1 cellular context compared by ENCODE assay signal in the genomic region with DNA sequence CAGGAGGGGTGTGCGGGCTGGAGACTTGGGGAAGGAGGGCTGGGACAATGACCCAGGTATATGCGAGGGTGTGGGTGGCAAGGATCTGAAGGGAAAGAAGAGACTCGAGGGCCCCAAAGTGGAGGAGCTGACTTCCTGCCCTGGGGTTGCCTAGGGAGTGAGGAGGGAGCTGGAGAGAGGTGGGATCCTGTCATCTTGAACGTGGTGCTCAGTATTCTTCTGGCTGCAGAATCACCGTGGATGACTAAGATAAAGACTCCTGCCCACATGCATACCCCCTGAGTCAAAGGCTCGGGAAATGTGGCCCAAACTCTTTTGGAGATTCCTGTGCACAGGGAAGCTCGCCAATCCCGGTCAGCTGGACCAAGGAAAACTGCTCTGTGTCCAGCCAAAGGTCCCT.
TF ChIP-seq lines count a peak whose summit lies in the region.

No MANE protein-coding gene starts in this region.

TF ChIP-seq in SK-N-SH, 30 proteins besides CTCF, POLR2A, EP300 and RAD21 (continued from another document):
- TF ChIP-seq, protein P1, sequence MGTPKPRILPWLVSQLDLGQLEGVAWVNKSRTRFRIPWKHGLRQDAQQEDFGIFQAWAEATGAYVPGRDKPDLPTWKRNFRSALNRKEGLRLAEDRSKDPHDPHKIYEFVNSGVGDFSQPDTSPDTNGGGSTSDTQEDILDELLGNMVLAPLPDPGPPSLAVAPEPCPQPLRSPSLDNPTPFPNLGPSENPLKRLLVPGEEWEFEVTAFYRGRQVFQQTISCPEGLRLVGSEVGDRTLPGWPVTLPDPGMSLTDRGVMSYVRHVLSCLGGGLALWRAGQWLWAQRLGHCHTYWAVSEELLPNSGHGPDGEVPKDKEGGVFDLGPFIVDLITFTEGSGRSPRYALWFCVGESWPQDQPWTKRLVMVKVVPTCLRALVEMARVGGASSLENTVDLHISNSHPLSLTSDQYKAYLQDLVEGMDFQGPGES (IDR thresholded peaks at IDR 0.05; ENCODE audit: low read depth, low read length): no peak
- TF ChIP-seq, protein P2, sequence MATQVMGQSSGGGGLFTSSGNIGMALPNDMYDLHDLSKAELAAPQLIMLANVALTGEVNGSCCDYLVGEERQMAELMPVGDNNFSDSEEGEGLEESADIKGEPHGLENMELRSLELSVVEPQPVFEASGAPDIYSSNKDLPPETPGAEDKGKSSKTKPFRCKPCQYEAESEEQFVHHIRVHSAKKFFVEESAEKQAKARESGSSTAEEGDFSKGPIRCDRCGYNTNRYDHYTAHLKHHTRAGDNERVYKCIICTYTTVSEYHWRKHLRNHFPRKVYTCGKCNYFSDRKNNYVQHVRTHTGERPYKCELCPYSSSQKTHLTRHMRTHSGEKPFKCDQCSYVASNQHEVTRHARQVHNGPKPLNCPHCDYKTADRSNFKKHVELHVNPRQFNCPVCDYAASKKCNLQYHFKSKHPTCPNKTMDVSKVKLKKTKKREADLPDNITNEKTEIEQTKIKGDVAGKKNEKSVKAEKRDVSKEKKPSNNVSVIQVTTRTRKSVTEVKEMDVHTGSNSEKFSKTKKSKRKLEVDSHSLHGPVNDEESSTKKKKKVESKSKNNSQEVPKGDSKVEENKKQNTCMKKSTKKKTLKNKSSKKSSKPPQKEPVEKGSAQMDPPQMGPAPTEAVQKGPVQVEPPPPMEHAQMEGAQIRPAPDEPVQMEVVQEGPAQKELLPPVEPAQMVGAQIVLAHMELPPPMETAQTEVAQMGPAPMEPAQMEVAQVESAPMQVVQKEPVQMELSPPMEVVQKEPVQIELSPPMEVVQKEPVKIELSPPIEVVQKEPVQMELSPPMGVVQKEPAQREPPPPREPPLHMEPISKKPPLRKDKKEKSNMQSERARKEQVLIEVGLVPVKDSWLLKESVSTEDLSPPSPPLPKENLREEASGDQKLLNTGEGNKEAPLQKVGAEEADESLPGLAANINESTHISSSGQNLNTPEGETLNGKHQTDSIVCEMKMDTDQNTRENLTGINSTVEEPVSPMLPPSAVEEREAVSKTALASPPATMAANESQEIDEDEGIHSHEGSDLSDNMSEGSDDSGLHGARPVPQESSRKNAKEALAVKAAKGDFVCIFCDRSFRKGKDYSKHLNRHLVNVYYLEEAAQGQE (IDR thresholded peaks at IDR 0.05; ENCODE audit: low read depth, low read length): no peak
- TF ChIP-seq, protein P3, sequence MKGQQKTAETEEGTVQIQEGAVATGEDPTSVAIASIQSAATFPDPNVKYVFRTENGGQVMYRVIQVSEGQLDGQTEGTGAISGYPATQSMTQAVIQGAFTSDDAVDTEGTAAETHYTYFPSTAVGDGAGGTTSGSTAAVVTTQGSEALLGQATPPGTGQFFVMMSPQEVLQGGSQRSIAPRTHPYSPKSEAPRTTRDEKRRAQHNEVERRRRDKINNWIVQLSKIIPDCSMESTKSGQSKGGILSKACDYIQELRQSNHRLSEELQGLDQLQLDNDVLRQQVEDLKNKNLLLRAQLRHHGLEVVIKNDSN (IDR thresholded peaks at IDR 0.05; ENCODE audit: borderline replicate concordance, low read depth): no peak
- TF ChIP-seq NFIC (IDR thresholded peaks at IDR 0.05; ENCODE audit: borderline replicate concordance) (0 out of 2 replicates have a peak, but pooled peaks have one; percentile 35), SIN3A (IDR thresholded peaks at IDR 0.05; ENCODE audit: borderline replicate concordance, low read depth, low read length) (no peak), RCOR1 (IDR thresholded peaks at IDR 0.05; ENCODE audit: low read length) (no peak), RXRA (IDR thresholded peaks at IDR 0.05; ENCODE audit: borderline replicate concordance, low read depth) (no peak), YY1 (IDR thresholded peaks at IDR 0.05; ENCODE audit: low read depth) (no peak), GATA2 (CRISPR knock-in tag; IDR thresholded peaks at IDR 0.05) (no peak), NRF1 (IDR thresholded peaks at IDR 0.05; ENCODE audit: low read depth, low read length) (no peak), EZH2phosphoT487 (IDR thresholded peaks at IDR 0.05; ENCODE audit: borderline replicate concordance, low read depth) (no peak), FOSL2 (IDR thresholded peaks at IDR 0.05; ENCODE audit: borderline replicate concordance, low read depth) (peak; percentile 69), TAF1 (IDR thresholded peaks at IDR 0.05; ENCODE audit: borderline replicate concordance, low read depth, low read length) (no peak), JUND (IDR thresholded peaks at IDR 0.05) (peak; percentile 54)
- TF ChIP-seq, protein P4, sequence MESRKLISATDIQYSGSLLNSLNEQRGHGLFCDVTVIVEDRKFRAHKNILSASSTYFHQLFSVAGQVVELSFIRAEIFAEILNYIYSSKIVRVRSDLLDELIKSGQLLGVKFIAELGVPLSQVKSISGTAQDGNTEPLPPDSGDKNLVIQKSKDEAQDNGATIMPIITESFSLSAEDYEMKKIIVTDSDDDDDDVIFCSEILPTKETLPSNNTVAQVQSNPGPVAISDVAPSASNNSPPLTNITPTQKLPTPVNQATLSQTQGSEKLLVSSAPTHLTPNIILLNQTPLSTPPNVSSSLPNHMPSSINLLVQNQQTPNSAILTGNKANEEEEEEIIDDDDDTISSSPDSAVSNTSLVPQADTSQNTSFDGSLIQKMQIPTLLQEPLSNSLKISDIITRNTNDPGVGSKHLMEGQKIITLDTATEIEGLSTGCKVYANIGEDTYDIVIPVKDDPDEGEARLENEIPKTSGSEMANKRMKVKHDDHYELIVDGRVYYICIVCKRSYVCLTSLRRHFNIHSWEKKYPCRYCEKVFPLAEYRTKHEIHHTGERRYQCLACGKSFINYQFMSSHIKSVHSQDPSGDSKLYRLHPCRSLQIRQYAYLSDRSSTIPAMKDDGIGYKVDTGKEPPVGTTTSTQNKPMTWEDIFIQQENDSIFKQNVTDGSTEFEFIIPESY (IDR thresholded peaks at IDR 0.05; ENCODE audit: borderline replicate concordance, low read depth): no peak
- TF ChIP-seq, protein P5, sequence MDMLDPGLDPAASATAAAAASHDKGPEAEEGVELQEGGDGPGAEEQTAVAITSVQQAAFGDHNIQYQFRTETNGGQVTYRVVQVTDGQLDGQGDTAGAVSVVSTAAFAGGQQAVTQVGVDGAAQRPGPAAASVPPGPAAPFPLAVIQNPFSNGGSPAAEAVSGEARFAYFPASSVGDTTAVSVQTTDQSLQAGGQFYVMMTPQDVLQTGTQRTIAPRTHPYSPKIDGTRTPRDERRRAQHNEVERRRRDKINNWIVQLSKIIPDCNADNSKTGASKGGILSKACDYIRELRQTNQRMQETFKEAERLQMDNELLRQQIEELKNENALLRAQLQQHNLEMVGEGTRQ (IDR thresholded peaks at IDR 0.05; ENCODE audit: borderline replicate concordance, low read depth, low read length): no peak
- TF ChIP-seq, protein P6, sequence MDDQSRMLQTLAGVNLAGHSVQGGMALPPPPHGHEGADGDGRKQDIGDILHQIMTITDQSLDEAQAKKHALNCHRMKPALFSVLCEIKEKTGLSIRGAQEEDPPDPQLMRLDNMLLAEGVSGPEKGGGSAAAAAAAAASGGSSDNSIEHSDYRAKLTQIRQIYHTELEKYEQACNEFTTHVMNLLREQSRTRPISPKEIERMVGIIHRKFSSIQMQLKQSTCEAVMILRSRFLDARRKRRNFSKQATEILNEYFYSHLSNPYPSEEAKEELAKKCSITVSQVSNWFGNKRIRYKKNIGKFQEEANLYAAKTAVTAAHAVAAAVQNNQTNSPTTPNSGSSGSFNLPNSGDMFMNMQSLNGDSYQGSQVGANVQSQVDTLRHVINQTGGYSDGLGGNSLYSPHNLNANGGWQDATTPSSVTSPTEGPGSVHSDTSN (IDR thresholded peaks at IDR 0.05): peak; percentile 29; the same call in 1 of the 2 replicates
